Comparison of ENCODE assay signal across 8 cellular contexts in genomic region chr2:54558188-54558975, GRCh38.
DNase-seq lines count a peak whose midpoint lies in the region; ATAC-seq and TF ChIP-seq lines count a peak whose summit lies in the region.

No MANE protein-coding gene starts in this region.

- H3K9me3 Mint-ChIP-seq in activated naive CD8-positive, alpha-beta T cell (ENCODE audit: low read depth): no peaks in the 10 kb centered on the region

- H3K4me3 ChIP-seq in DOHH2 (ENCODE audit: low read length) (peak overlapping the region; percentile 85), SK-N-MC (peak overlapping the region; percentile 93), rectal smooth muscle tissue (ENCODE audit: low read length) (peak overlapping the region; percentile 85)

- H3K4me2 ChIP-seq in DOHH2 (ENCODE audit: low read length): peak overlapping the region; percentile 93

- DNase-seq in KG1 (lab: John Stamatoyannopoulos, UW) (peak; percentile 48), SK-N-MC (ENCODE audit: low read depth, low spot score) (no peak), left cardiac atrium (peak; percentile 53), middle frontal gyrus (ENCODE audit: extremely low spot score, low spot score) (no peak)

- H3K79me2 ChIP-seq in DOHH2 (ENCODE audit: control insufficient read depth, low read length): peaks cover 7% of the 10 kb centered on the region

- TF ChIP-seq CTCF in DOHH2 (IDR thresholded peaks at IDR 0.05; ENCODE audit: low read depth, low read length, poor library complexity, severe bottlenecking): no peak

- peak; percentile 46 for ATAC-seq in GM21717 (IDR thresholded peaks at IDR 0.05; ENCODE audit: unreplicated experiment)
- ATAC-seq in left cardiac atrium: peak; percentile 49 to 61

- peaks cover 22% of the 10 kb centered on the region for H3K27me3 ChIP-seq in DOHH2 (ENCODE audit: control insufficient read depth, low read length)
- no peaks in the 10 kb centered on the region for H3K27me3 ChIP-seq in rectal smooth muscle tissue (ENCODE audit: control insufficient read depth, insufficient read depth, low read length)

- H3K9me2 ChIP-seq in DOHH2 (replicated peaks; ENCODE audit: control insufficient read depth, low read length): no peaks in the 10 kb centered on the region

- peaks cover 3% of the 10 kb centered on the region; the same call in 1 of the 2 replicates for H3F3A ChIP-seq in DOHH2 (ENCODE audit: control insufficient read depth, insufficient read depth)

- H3K4me1 Mint-ChIP-seq in activated naive CD8-positive, alpha-beta T cell (ENCODE audit: low read depth): peaks cover 64% of the 10 kb centered on the region

- no peaks in the 10 kb centered on the region for H3K27me3 Mint-ChIP-seq in activated naive CD8-positive, alpha-beta T cell

- peaks cover 42% of the 10 kb centered on the region for H3K4me1 ChIP-seq in DOHH2 (ENCODE audit: control insufficient read depth, low read length)
- H3K4me1 ChIP-seq in rectal smooth muscle tissue (ENCODE audit: control insufficient read depth, insufficient read depth, low read length): no peaks in the 10 kb centered on the region

- no peaks in the 10 kb centered on the region for H4K20me1 ChIP-seq in DOHH2 (ENCODE audit: control insufficient read depth, insufficient read depth, low read depth, low read length)

- H3K36me3 ChIP-seq in DOHH2 (ENCODE audit: control insufficient read depth, low read length) (no peaks in the 10 kb centered on the region), SK-N-MC (ENCODE audit: insufficient read depth, low read length) (no peaks in the 10 kb centered on the region), rectal smooth muscle tissue (ENCODE audit: control insufficient read depth, insufficient read depth, low read length) (no peaks in the 10 kb centered on the region)

- H3K36me3 Mint-ChIP-seq in activated naive CD8-positive, alpha-beta T cell: no peaks in the 10 kb centered on the region

- H3K27ac Mint-ChIP-seq in activated naive CD8-positive, alpha-beta T cell: peak overlapping the region; percentile 93

- intact Hi-C loops in left cardiac atrium (cut with DNase I): no loop called here

- peak overlapping the region; percentile 97 for H3K4me3 Mint-ChIP-seq in activated naive CD8-positive, alpha-beta T cell

- H3K27ac ChIP-seq in DOHH2 (ENCODE audit: low read depth, low read length) (peak overlapping the region; percentile 32; the same call in 1 of the 2 replicates), SK-N-MC (no peak overlapping the region), rectal smooth muscle tissue (ENCODE audit: low read depth, low read length) (peak overlapping the region; percentile 48)

- H3K9me3 ChIP-seq in DOHH2 (ENCODE audit: control insufficient read depth, insufficient read depth, low read length) (no peaks in the 10 kb centered on the region), SK-N-MC (ENCODE audit: low read depth, low read length) (no peaks in the 10 kb centered on the region)

- H3K9ac ChIP-seq in SK-N-MC (ENCODE audit: insufficient read length) (peak overlapping the region; percentile 88), rectal smooth muscle tissue (ENCODE audit: low read length) (peak overlapping the region; percentile 25)

Comparison
In these comparisons a context has a peak if more than half of its experiments do, and no peak if none do; other contexts are left out.
1. DNase-seq: peak in KG1 (single experiment) and left cardiac atrium (single experiment); none in SK-N-MC (single experiment) and middle frontal gyrus (single experiment).
2. Peak in every context shown above with its lines, with median percentiles within 50 percentile points of each other: H3K4me3 ChIP-seq.